ENCODE assay signal across 26 cellular contexts in the genomic region with DNA sequence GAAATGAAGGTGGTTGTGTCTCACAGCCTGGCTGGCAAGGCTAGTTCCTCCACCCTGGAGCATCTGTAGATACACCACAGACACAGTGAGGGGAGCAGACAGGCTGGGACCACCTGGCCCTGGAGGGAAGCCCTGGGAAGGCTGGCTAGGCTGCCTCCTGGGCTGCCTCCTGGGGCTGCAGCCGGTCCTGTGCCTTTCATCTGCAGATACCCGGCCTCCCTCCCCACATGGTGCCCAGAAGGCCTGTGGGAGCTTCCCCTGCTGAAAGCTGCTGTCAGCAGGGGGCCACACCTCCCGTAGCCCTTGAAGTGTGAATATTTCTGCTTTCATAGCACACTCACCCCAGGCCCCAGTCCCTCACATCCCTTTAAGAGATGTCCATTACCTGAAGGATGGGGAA. TPM values are rescaled to one million over a fixed set of nuclear protein-coding genes. Genes with fewer than 3 reads are reported as not detected.
A peak's percentile ranks its signal among the peaks of the same experiment; 100 is the strongest.
DNase-seq lines count a peak whose midpoint lies in the region; ATAC-seq, FAIRE-seq and TF ChIP-seq lines count a peak whose summit lies in the region.
"Had no signal": no experiment of that assay in that cellular context is flagged by ENCODE, and none has a peak within 500 bp of the region (broad histone marks: within the 10 kb centered on the region; RNA-seq: fewer than 3 reads in every experiment).

No MANE protein-coding gene starts in this region.

- no peak overlapping the region for H2BK5ac ChIP-seq in H1 (ENCODE audit: low read depth, low read length)

- TF ChIP-seq POLR2A in H1 (IDR thresholded peaks at IDR 0.05; ENCODE audit: control extremely low read depth in 1 of 2, low read depth in 2 of 2, low read length in 2 of 2), result no peak

- peak overlapping the region; percentile 68; the same call in 1 of the 2 replicates for H3K9ac ChIP-seq in BLaER1
- no peak overlapping the region for H3K9ac ChIP-seq in H1 (replicated peaks in 1 of 4; ENCODE audit: extremely low read depth in 1 of 4, low read depth in 3 of 4, low read length in 3 of 4)
- H3K9ac ChIP-seq: parathyroid adenoma had no signal

- H3K23ac ChIP-seq in H1 (ENCODE audit: insufficient read length), result no peak overlapping the region

- H3K4me2 ChIP-seq in BLaER1 (peak overlapping the region; percentile 97), H1 (ENCODE audit: insufficient read depth in 1 of 2, low read depth in 2 of 2, low read length in 2 of 2) (no peak overlapping the region)

- DNase-seq in NCI-H187 treated with DMSO at 0.1 percent for 48 hours (lab: John Stamatoyannopoulos, UW) (peak; percentile 46), H1 (ENCODE audit: low read depth in 1 of 2, low spot score in 2 of 2) (no peak), NOMO-1 treated with dmso at 0.1 percent for 144 hours (lab: John Stamatoyannopoulos, UW; ENCODE audit: unreplicated experiment) (no peak), ureter (ENCODE audit: low spot score) (no peak)
- DNase-seq: activated CD4-positive, alpha-beta T cell treated with anti-CD3 and anti-CD28 coated beads for 1 hour; activated CD8-positive, alpha-beta T cell treated with anti-CD3 and anti-CD28 coated beads for 36 hours; activated gamma-delta T cell treated with Interleukin-2 at 50 U/mL for 16 hours; CD4-positive, alpha-beta T cell; glutamatergic neuron; H9; kidney; MM.1S; NCI-H1694; NCI-H774; nephron progenitor cell; right cardiac atrium; SIG-M5; spleen; stimulated activated CD4-positive, alpha-beta T cell treated with anti-CD3 and anti-CD28 coated beads, Interleukin-4, amount 100 ng/mL, for 24 hours; stimulated activated naive B cell treated with anti-CD40 and anti-IgM and Interleukin-4, amounts not matched to agents 10 μg/mL and 1 μg/mL and 100 μg/mL, for 72 hours had no signal

- POLR2A ChIA-PET in H1 (lab: Charles Lee; ENCODE audit: partially characterized antibody), result interaction anchor here (0.7 kb wide), 1 partner anchor 162 kb away, joined by 3 read pairs; no protein-coding TSS in a partner anchor

- WGBS in H1 (ENCODE audit: extremely low coverage in 1 of 2, insufficient coverage in 1 of 2, insufficient read length in 1 of 2, insufficient replicate concordance in 2 of 2, low coverage in 1 of 2, low lambda C conversion rate in 2 of 2, missing lambda C conversion rate in 1 of 2), 2 experiments, result 58% methylated on average over 3 of the region's 3 CpGs; no CpG with 5 or more reads in 1 of the 2 experiments

- H3K4me1 ChIP-seq in BLaER1 (peaks cover 44% of the 10 kb centered on the region), H1 (replicated peaks in 1 of 4; ENCODE audit: control insufficient read depth in 3 of 4, insufficient read depth in 4 of 4, low read length in 3 of 4) (peaks cover 0 to 40% (median 21%) of the 10 kb centered on the region in 4 experiments; a peak in 6 of 7 replicates)
- H3K4me1 ChIP-seq: parathyroid adenoma had no signal

- no peak overlapping the region for H3K14ac ChIP-seq in H1 (ENCODE audit: insufficient read length)

- peak overlapping the region; percentile 62 for H3K4ac ChIP-seq in H1 (replicated peaks; ENCODE audit: insufficient read length, low read depth, low read length)

- peak overlapping the region; percentile 56 for H4K91ac ChIP-seq in H1 (replicated peaks; ENCODE audit: insufficient read length, low read length)

- TF ChIP-seq CTCF in H1 (IDR thresholded peaks at IDR 0.05; ENCODE audit: control extremely low read depth in 1 of 3, insufficient read depth in 1 of 3, low read depth in 1 of 3, low read length in 3 of 3), result no peak

- H4K20me1 ChIP-seq in BLaER1 (no peaks in the 10 kb centered on the region), H1 (replicated peaks in 1 of 2; ENCODE audit: control insufficient read depth in 1 of 2, insufficient read depth in 2 of 2, low read length in 2 of 2) (no peaks in the 10 kb centered on the region)

- H3K23me2 ChIP-seq in H1 (ENCODE audit: low read depth, low read length), result no peaks in the 10 kb centered on the region

- peak overlapping the region; percentile 96 for H2BK15ac ChIP-seq in H1 (ENCODE audit: low read length)

- ATAC-seq in GM18867 (IDR thresholded peaks at IDR 0.05; ENCODE audit: unreplicated experiment), result peak; percentile 35
- ATAC-seq in GM18873 (IDR thresholded peaks at IDR 0.05; ENCODE audit: low FRiP score, unreplicated experiment), result no peak
- ATAC-seq: activated CD8-positive, alpha-beta T cell treated with anti-CD3 and anti-CD28 coated beads for 36 hours; right cardiac atrium had no signal

- FAIRE-seq in H1 (lab: Jason Lieb, UNC), result no peak
- FAIRE-seq: kidney had no signal

- H3K79me2 ChIP-seq in H1 (ENCODE audit: control insufficient read depth in 1 of 2, insufficient read depth in 2 of 2, low read length in 2 of 2), result no peaks in the 10 kb centered on the region
- H3K79me2 ChIP-seq: parathyroid adenoma had no signal

- H3K27ac ChIP-seq in BLaER1, result peak overlapping the region; percentile 81
- no peak overlapping the region for H3K27ac ChIP-seq in H1 (ENCODE audit: low read depth, low read length)
- H3K27ac ChIP-seq: parathyroid adenoma, spleen, vagina had no signal

- H3K27me3 ChIP-seq in BLaER1 (no peaks in the 10 kb centered on the region), H1 (replicated peaks in 1 of 4; ENCODE audit: control insufficient read depth in 3 of 4, extremely low read depth in 1 of 4, insufficient read depth in 3 of 4, low read length in 3 of 4) (no peaks in the 10 kb centered on the region; a peak in 3 of 7 replicates)
- H3K27me3 ChIP-seq: spleen, vagina had no signal

- H2AFZ ChIP-seq in H1 (ENCODE audit: low read length), result no peak overlapping the region
- H2AFZ ChIP-seq: parathyroid adenoma had no signal

- TF ChIP-seq EP300 in H1 (IDR thresholded peaks at IDR 0.05; ENCODE audit: borderline replicate concordance in 1 of 2, low read depth in 2 of 2, low read length in 2 of 2), result no peak

- H3K79me1 ChIP-seq in H1 (ENCODE audit: low read depth, low read length), result no peaks in the 10 kb centered on the region

- H4K8ac ChIP-seq in H1 (ENCODE audit: extremely low read depth, insufficient read depth, low read length), result no peak overlapping the region

- peak overlapping the region; percentile 40; the same call in 1 of the 2 replicates for H2BK12ac ChIP-seq in H1 (ENCODE audit: low read depth, low read length)

- H2BK120ac ChIP-seq in H1 (replicated peaks; ENCODE audit: low read depth, low read length), result no peak overlapping the region

- 0 out of 2 replicates have a peak overlapping the region, but pooled peaks have one; percentile 95 for H2BK20ac ChIP-seq in H1 (ENCODE audit: low read length)

- H3K36me3 ChIP-seq in BLaER1 (no peaks in the 10 kb centered on the region), H1 (ENCODE audit: control insufficient read depth in 2 of 4, insufficient read depth in 4 of 4, low read length in 3 of 4) (no peaks in the 10 kb centered on the region)
- H3K36me3 ChIP-seq: spleen, vagina had no signal

- peak overlapping the region; percentile 4; the same call in 1 of the 2 replicates for H2AK5ac ChIP-seq in H1 (ENCODE audit: low read depth, low read length)

- H3K9me3 ChIP-seq in BLaER1 (no peaks in the 10 kb centered on the region), H1 (ENCODE audit: insufficient read depth in 2 of 2, low read depth in 1 of 2, low read length in 1 of 2) (no peaks in the 10 kb centered on the region)
- H3K9me3 ChIP-seq: spleen, vagina had no signal

- CTCF ChIA-PET in H1 (lab: Charles Lee; ENCODE audit: partially characterized antibody), result interaction anchor here (1.0 to 17.4 kb wide), 7 partner anchors 14 to 232 kb away, joined by 3 to 163 read pairs (median 4); no protein-coding TSS in a partner anchor

- TF ChIP-seq RAD21 in H1 (IDR thresholded peaks at IDR 0.05 in 1 of 2, conservative IDR thresholded peaks at IDR 0.05 in 1 of 2; ENCODE audit: low read depth in 2 of 2, low read length in 2 of 2), result no peak

- no peak overlapping the region for H3K4me3 ChIP-seq in BLaER1
- no peak overlapping the region for H3K4me3 ChIP-seq in H1 (ENCODE audit: extremely low read depth in 1 of 4, insufficient read depth in 2 of 4, low read depth in 3 of 4, low read length in 4 of 4)
- H3K4me3 ChIP-seq: lung, spleen, vagina had no signal

- no peak overlapping the region for H4K5ac ChIP-seq in H1 (ENCODE audit: insufficient read length, low read depth, low read length)

- H3K56ac ChIP-seq in H1 (replicated peaks; ENCODE audit: insufficient read length, low read depth, low read length), result no peak overlapping the region

- no peak overlapping the region for H3K18ac ChIP-seq in H1 (ENCODE audit: extremely low read depth, low read length)

TF ChIP-seq in H1, 55 proteins besides CTCF, POLR2A, EP300 and RAD21:
- TF ChIP-seq BCL11A (IDR thresholded peaks at IDR 0.05; ENCODE audit: low read depth in 2 of 2, low read length in 2 of 2) (no peak), TEAD4 (IDR thresholded peaks at IDR 0.05; ENCODE audit: low read depth, low read length) (no peak), ASH2L (IDR thresholded peaks at IDR 0.05; ENCODE audit: low read length) (no peak), HDAC6 (IDR thresholded peaks at IDR 0.05; ENCODE audit: low read depth, low read length) (no peak), GABPA (IDR thresholded peaks at IDR 0.05; ENCODE audit: borderline replicate concordance, insufficient read depth, low read length) (no peak), SP1 (IDR thresholded peaks at IDR 0.05; ENCODE audit: low read depth, low read length) (no peak)

RNA-seq across cellular contexts. Expression of gene SDC1, which starts 37.6 kb away (rescaled TPM):
- total RNA-seq in H1 (2021; fragmentation: NEBNext Ultra II Directional; extraction: Animal tissue kit (Norgen Biotek cat#: 25700)), result 45.3 and 46.3 TPM in 2 replicates
- polyA plus RNA-seq in H1 (2011; rRNA removed), result 71.4 and 73.3 TPM in 2 replicates
- 46.5 TPM for polyA plus RNA-seq in H1 (2011; cell fraction: cytosol; rRNA removed)
- polyA plus RNA-seq in H1 (2011; cell fraction: nucleus; rRNA removed), result 43.3 TPM
- 31.0 to 43.9 TPM (median 41.3 TPM) in 4 replicates for polyA plus RNA-seq in H1 (2012, experiment 1 of 2)
- polyA plus RNA-seq in H1 (2012, experiment 2 of 2), result 37.8 TPM
- 39.8 TPM for polyA plus RNA-seq in H1 (2013, experiment 1 of 2)
- 52.2 TPM for polyA plus RNA-seq in H1 (2013, experiment 2 of 2)
- polyA minus RNA-seq in H1 (2011; rRNA and poly(A)+ RNA removed), result 18.9 and 23.2 TPM in 2 replicates
- polyA minus RNA-seq in H1 (2011; cell fraction: cytosol; rRNA and poly(A)+ RNA removed), result 38.7 TPM
- polyA minus RNA-seq in H1 (2011; cell fraction: nucleus; rRNA and poly(A)+ RNA removed), result 18.5 TPM
- total RNA-seq in ureter, result 480 TPM
- total RNA-seq: CD4-positive, alpha-beta T cell had no signal

Comparison
In these comparisons a context has a peak if more than half of its experiments do, and no peak if none do; other contexts are left out.
1. RNA of gene SDC1, which starts 37.6 kb away (total RNA-seq): 480 TPM in ureter (single experiment); 45.3 to 46.3 TPM in H1; every median in the first group is over 10 times any median in the second.